Comparison of ENCODE assay signal across 16 cellular contexts in genomic region chr2:66582975-66583842, GRCh38.
DNase-seq lines count a peak whose midpoint lies in the region; ATAC-seq and TF ChIP-seq lines count a peak whose summit lies in the region.
"Had no signal": no experiment of that assay in that cellular context is flagged by ENCODE, and none has a peak within 500 bp of the region (broad histone marks: within the 10 kb centered on the region; RNA-seq: fewer than 3 reads in every experiment).

No MANE protein-coding gene starts in this region.

- no peak overlapping the region for H3K27ac ChIP-seq in right cardiac atrium (ENCODE audit: low read length)
- H3K27ac ChIP-seq: coronary artery had no signal

- TF ChIP-seq CTCF in fibroblast of mammary gland (conservative IDR thresholded peaks at IDR 0.05; ENCODE audit: control insufficient read depth, insufficient read depth, low read depth, low read length) = no peak
- no peak for TF ChIP-seq CTCF in neural crest cell (conservative IDR thresholded peaks at IDR 0.05)

- DNase-seq in right cardiac atrium (peak in 2 of 3 donors; percentile 28 to 30), left ventricle myocardium superior (no peak), fibroblast of mammary gland (ENCODE audit: low read depth) (no peak), neural crest cell (ENCODE audit: low read depth, low spot score) (peak; percentile 8)
- DNase-seq: ACHN; activated B cell treated with CpG ODN at 0.5 μM for 24 hours; activated naive CD8-positive, alpha-beta T cell treated with anti-CD3 and anti-CD28 coated beads for 36 hours; NCI-H1105; OCI-M1; stimulated activated naive CD8-positive, alpha-beta T cell treated with anti-CD3 and anti-CD28 coated beads, Interleukin-15, amount 100 ng/mL, for 72 hours had no signal

- ATAC-seq in right cardiac atrium (no peak), left ventricle myocardium superior (no peak), GM18868 (IDR thresholded peaks at IDR 0.05; ENCODE audit: unreplicated experiment) (no peak), HG03460 (IDR thresholded peaks at IDR 0.05; ENCODE audit: unreplicated experiment) (no peak), HG03432 (IDR thresholded peaks at IDR 0.05; ENCODE audit: unreplicated experiment) (no peak), GM18858 (IDR thresholded peaks at IDR 0.05; ENCODE audit: unreplicated experiment) (no peak)
- ATAC-seq: natural killer cell treated with Interleukin-12 subunit alpha and Interleukin-12 subunit beta and Interleukin-15 and Interleukin-18, amount 100 ng/mL, for 72 hours; stimulated activated naive CD8-positive, alpha-beta T cell treated with anti-CD3 and anti-CD28 coated beads, Interleukin-15, amount 100 ng/mL, for 72 hours had no signal

- 37% methylated on average over 26 of the region's 26 CpGs for WGBS in right cardiac atrium

- H3K4me3 Mint-ChIP-seq in neural crest cell = no peak overlapping the region
- H3K4me3 Mint-ChIP-seq: activated B cell treated with CpG ODN at 0.5 μM for 24 hours; activated naive CD8-positive, alpha-beta T cell treated with anti-CD3 and anti-CD28 coated beads for 36 hours; natural killer cell treated with Interleukin-12 subunit alpha and Interleukin-12 subunit beta and Interleukin-15 and Interleukin-18, amount 100 ng/mL, for 72 hours; stimulated activated naive CD8-positive, alpha-beta T cell treated with anti-CD3 and anti-CD28 coated beads, Interleukin-15, amount 100 ng/mL, for 72 hours had no signal

- H3K4me3 ChIP-seq in right cardiac atrium (ENCODE audit: low read length) (no peak overlapping the region), fibroblast of mammary gland (ENCODE audit: control insufficient read depth, low read depth, low read length) (peak overlapping the region; percentile 18)
- H3K4me3 ChIP-seq: coronary artery had no signal

- intact Hi-C loops in right cardiac atrium (cut with DNase I) (loop anchor here in 1 of 4 donors (10.0 kb wide), 1 partner anchor 1262 kb away; no protein-coding TSS in a partner anchor), left ventricle myocardium superior (cut with micrococcal nuclease) (no loop called here)

- no peak overlapping the region for H3K27ac Mint-ChIP-seq in neural crest cell (ENCODE audit: unreplicated experiment)
- H3K27ac Mint-ChIP-seq: activated B cell treated with CpG ODN at 0.5 μM for 24 hours; activated naive CD8-positive, alpha-beta T cell treated with anti-CD3 and anti-CD28 coated beads for 36 hours; natural killer cell treated with Interleukin-12 subunit alpha and Interleukin-12 subunit beta and Interleukin-15 and Interleukin-18, amount 100 ng/mL, for 72 hours; stimulated activated naive CD8-positive, alpha-beta T cell treated with anti-CD3 and anti-CD28 coated beads, Interleukin-15, amount 100 ng/mL, for 72 hours had no signal

- H3K4me1 Mint-ChIP-seq in neural crest cell = peaks cover 26% of the 10 kb centered on the region
- H3K4me1 Mint-ChIP-seq: activated B cell treated with CpG ODN at 0.5 μM for 24 hours had no signal

- no peaks in the 10 kb centered on the region for H3K9me3 Mint-ChIP-seq in neural crest cell
- H3K9me3 Mint-ChIP-seq: activated B cell treated with CpG ODN at 0.5 μM for 24 hours; activated naive CD8-positive, alpha-beta T cell treated with anti-CD3 and anti-CD28 coated beads for 36 hours; stimulated activated naive CD8-positive, alpha-beta T cell treated with anti-CD3 and anti-CD28 coated beads, Interleukin-15, amount 100 ng/mL, for 72 hours had no signal

- no peaks in the 10 kb centered on the region for H3K4me1 ChIP-seq in right cardiac atrium (ENCODE audit: control insufficient read depth, insufficient read depth, low read length)

- no peaks in the 10 kb centered on the region for H3K9me3 ChIP-seq in right cardiac atrium (ENCODE audit: control insufficient read depth, low read length)

- peaks cover 27% of the 10 kb centered on the region for H3K27me3 Mint-ChIP-seq in neural crest cell (ENCODE audit: low read depth)

- H3K36me3 Mint-ChIP-seq in neural crest cell (ENCODE audit: low read depth) = no peaks in the 10 kb centered on the region
- H3K36me3 Mint-ChIP-seq: activated naive CD8-positive, alpha-beta T cell treated with anti-CD3 and anti-CD28 coated beads for 36 hours had no signal

- peaks cover 2% of the 10 kb centered on the region for H3K27me3 ChIP-seq in right cardiac atrium (ENCODE audit: control insufficient read depth, insufficient read depth)

Comparison
In these comparisons a context has a peak if more than half of its experiments do, and no peak if none do; other contexts are left out.
1. DNase-seq: peak in right cardiac atrium (2 of 3) and neural crest cell (single experiment); none in left ventricle myocardium superior (single experiment) and fibroblast of mammary gland (single experiment).